ENCODE assay signal across 9 cellular contexts in the genomic region with DNA sequence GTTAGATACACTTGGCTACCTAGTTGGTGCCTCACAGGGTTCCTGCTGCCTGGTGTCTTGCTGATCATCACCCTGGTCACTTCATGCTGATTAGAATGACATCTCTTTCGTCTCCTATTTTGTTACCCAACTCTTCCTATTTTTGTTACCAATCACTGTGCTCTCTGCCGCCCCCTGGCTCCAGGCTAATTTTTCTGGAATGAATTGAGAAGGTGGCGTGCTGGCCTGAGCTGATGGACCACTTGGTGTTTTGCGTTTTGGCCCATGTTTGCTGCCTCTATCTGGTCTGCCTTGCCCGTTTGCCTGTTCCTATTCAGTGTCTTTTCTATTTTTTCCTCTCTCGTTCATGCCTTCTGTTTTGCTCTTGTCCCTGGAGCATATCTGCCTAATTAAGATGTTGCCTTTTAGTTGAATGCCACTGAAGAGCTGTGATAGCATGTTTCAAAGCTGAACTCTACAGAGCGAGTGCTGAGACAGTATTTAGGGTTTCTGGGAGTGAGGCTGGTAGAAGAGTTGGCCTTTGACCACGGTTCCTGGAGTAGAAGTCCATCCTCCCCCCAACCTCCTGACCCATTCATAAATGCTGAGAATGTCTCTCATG. TPM values are rescaled to one million over a fixed set of nuclear protein-coding genes. Genes with fewer than 3 reads are reported as not detected.
DNase-seq lines count a peak whose midpoint lies in the region; ATAC-seq, FAIRE-seq and TF ChIP-seq lines count a peak whose summit lies in the region.
"Had no signal": no experiment of that assay in that cellular context is flagged by ENCODE, and none has a peak within 500 bp of the region (broad histone marks: within the 10 kb centered on the region; RNA-seq: fewer than 3 reads in every experiment).

No MANE protein-coding gene starts in this region.

- no peaks in the 10 kb centered on the region for H3K27me3 ChIP-seq in SK-N-SH (ENCODE audit: insufficient read depth)
- no peaks in the 10 kb centered on the region for H3K27me3 ChIP-seq in mammary epithelial cell (ENCODE audit: insufficient read depth, low read length)
- no peaks in the 10 kb centered on the region for H3K27me3 ChIP-seq in lower lobe of right lung (ENCODE audit: low read depth)

- no peak overlapping the region for H3K27ac ChIP-seq in SK-N-SH (ENCODE audit: low read depth in 2 of 2, low read length in 1 of 2)
- H3K27ac ChIP-seq in mammary epithelial cell (ENCODE audit: insufficient read depth, low read depth, low read length) = no peak overlapping the region
- H3K27ac ChIP-seq in lower lobe of right lung = no peak overlapping the region

- DNase-seq in Right ventricle myocardium inferior (ENCODE audit: missing footprints) (no peak), cardiac septum (ENCODE audit: low spot score) (no peak), SK-N-SH (peak; percentile 47), mammary epithelial cell (no peak), lower lobe of right lung (peak; percentile 69), urothelium cell line (ENCODE audit: low spot score) (peak; percentile 46), OCI-M2 (lab: John Stamatoyannopoulos, UW; ENCODE audit: unreplicated experiment) (no peak)

- H3K9me3 ChIP-seq in SK-N-SH (no peaks in the 10 kb centered on the region), mammary epithelial cell (replicated peaks; ENCODE audit: insufficient read depth, low read length) (no peaks in the 10 kb centered on the region), lower lobe of right lung (no peaks in the 10 kb centered on the region)

- peaks cover 7 to 8% of the 10 kb centered on the region in 2 experiments; a peak in 2 of 4 replicates for H3K4me1 ChIP-seq in SK-N-SH (ENCODE audit: control insufficient read depth in 1 of 2, insufficient read depth in 2 of 2, low read depth in 1 of 2, low read length in 1 of 2)
- H3K4me1 ChIP-seq in mammary epithelial cell (ENCODE audit: insufficient read depth, low read length) = peaks cover 11% of the 10 kb centered on the region
- H3K4me1 ChIP-seq in lower lobe of right lung = peaks cover 12% of the 10 kb centered on the region

- no peaks in the 10 kb centered on the region for H3K9me2 ChIP-seq in SK-N-SH

- H3K79me2 ChIP-seq in SK-N-SH (ENCODE audit: insufficient read depth) = peaks cover 16% of the 10 kb centered on the region; the same call in 1 of the 2 replicates
- peaks cover 78% of the 10 kb centered on the region for H3K79me2 ChIP-seq in mammary epithelial cell (ENCODE audit: insufficient read depth, low read length)

- ATAC-seq in Right ventricle myocardium inferior (peak; percentile 45), lower lobe of right lung (peak; percentile 28 to 49), HG03354 (IDR thresholded peaks at IDR 0.05; ENCODE audit: poor library complexity, severe bottlenecking, unreplicated experiment) (no peak)

- TF ChIP-seq CTCF in SK-N-SH (IDR thresholded peaks at IDR 0.05) = peak; percentile 61
- peak; percentile 74 to 78 for TF ChIP-seq CTCF in mammary epithelial cell (conservative IDR thresholded peaks at IDR 0.05 in 1 of 2, IDR thresholded peaks at IDR 0.05 in 1 of 2; ENCODE audit: extremely low read depth in 1 of 2, insufficient read depth in 1 of 2, low read depth in 1 of 2, low read length in 2 of 2)
- TF ChIP-seq CTCF in lower lobe of right lung (IDR thresholded peaks at IDR 0.05) = peak; percentile 75

- intact Hi-C loops in Right ventricle myocardium inferior (cut with DNase I) (no loop called here), cardiac septum (cut with DNase I) (loop anchor here (2.0 kb wide), 1 partner anchor 116 kb away; the partner anchor contains the start of gene TAB1), mammary epithelial cell (cut with micrococcal nuclease) (loop anchor here (1.0 kb wide), 1 partner anchor 171 kb away; no protein-coding TSS in a partner anchor), lower lobe of right lung (cut with DNase I) (no loop called here)

- FAIRE-seq in urothelium cell line (lab: Jason Lieb, UNC) = peak; percentile 78
- FAIRE-seq: GM18507 had no signal

- CTCF ChIA-PET in SK-N-SH (lab: Yijun Ruan, JAX) = interaction anchor here (0.8 to 3.6 kb wide), 11 partner anchors 10 to 522 kb away, joined by 3 to 17 read pairs (median 4); partner anchors contain the start of gene TAB1
- CTCF ChIA-PET in mammary epithelial cell (lab: Charles Lee; ENCODE audit: low non-redundant PET) = interaction anchor here (0.6 to 0.7 kb wide), 3 partner anchors 17 to 183 kb away, joined by 4 to 7 read pairs (median 6); no protein-coding TSS in a partner anchor

- TF ChIP-seq EP300 in SK-N-SH (IDR thresholded peaks at IDR 0.05; ENCODE audit: borderline replicate concordance in 1 of 2, low read depth in 1 of 2, low read length in 1 of 2) = no peak

- POLR2A ChIA-PET in SK-N-SH (lab: Yijun Ruan, JAX) = no interaction called here

- in situ Hi-C loops in mammary epithelial cell (cut with MboI; ENCODE audit: low sequenced_read_pairs in 2 of 2) = loop anchor here (25.0 kb wide), 1 partner anchor 352 kb away; the partner anchor contains the start of gene CBX7 (in 2 of the 2)

- 58% methylated on average over 8 of the region's 8 CpGs for WGBS in SK-N-SH (ENCODE audit: low lambda C conversion rate)
- 52% methylated on average over 5 of the region's 8 CpGs for WGBS in mammary epithelial cell (ENCODE audit: low coverage, missing lambda C conversion rate)

- H3K4me3 ChIP-seq in SK-N-SH (ENCODE audit: low read depth in 2 of 2, low read length in 1 of 2) (no peak overlapping the region), mammary epithelial cell (replicated peaks in 1 of 3; ENCODE audit: insufficient read depth in 1 of 3, low read depth in 2 of 3, low read length in 3 of 3) (no peak overlapping the region), lower lobe of right lung (no peak overlapping the region)

- dilution Hi-C loops in mammary epithelial cell (cut with HindIII; ENCODE audit: low sequenced_read_pairs) = loop anchor here (25.0 kb wide), 1 partner anchor 277 kb away; the partner anchor contains the start of gene PDGFB

- H3F3A ChIP-seq in SK-N-SH (replicated peaks; ENCODE audit: insufficient read depth) = peaks cover 10% of the 10 kb centered on the region

- no TSS peak for BruUV-seq in mammary epithelial cell (replicated peaks; lab: Mats Ljungman, UMichigan)

- H3K9ac ChIP-seq in SK-N-SH = no peak overlapping the region
- no peak overlapping the region for H3K9ac ChIP-seq in mammary epithelial cell (ENCODE audit: insufficient read depth, low read length)

- no peaks in the 10 kb centered on the region for H4K20me1 ChIP-seq in SK-N-SH (ENCODE audit: insufficient read depth)
- H4K20me1 ChIP-seq in mammary epithelial cell (ENCODE audit: insufficient read depth, low read length) = no peaks in the 10 kb centered on the region

- H3K4me2 ChIP-seq in SK-N-SH (no peak overlapping the region), mammary epithelial cell (ENCODE audit: insufficient read depth, low read depth, low read length) (no peak overlapping the region)

- H3K36me3 ChIP-seq in SK-N-SH (replicated peaks in 1 of 2; ENCODE audit: control insufficient read depth in 1 of 2, insufficient read depth in 2 of 2, low read length in 1 of 2) (peaks cover 2 to 47% of the 10 kb centered on the region in 2 experiments), mammary epithelial cell (ENCODE audit: insufficient read depth, low read length) (peaks cover 45% of the 10 kb centered on the region), lower lobe of right lung (peaks cover 70% of the 10 kb centered on the region)

- TF ChIP-seq RAD21 in SK-N-SH (IDR thresholded peaks at IDR 0.05; ENCODE audit: low read length) = peak; percentile 50

- no peak overlapping the region for H2AFZ ChIP-seq in SK-N-SH (ENCODE audit: low read depth)
- no peak overlapping the region for H2AFZ ChIP-seq in mammary epithelial cell (ENCODE audit: low read depth, low read length)

TF ChIP-seq in SK-N-SH, 30 proteins besides CTCF, POLR2A, EP300 and RAD21:
- peak; percentile 52; the same call in 1 of the 2 replicates for TF ChIP-seq SMC3 (IDR thresholded peaks at IDR 0.05; ENCODE audit: low read depth, low read length)
- TF ChIP-seq NFIC (IDR thresholded peaks at IDR 0.05; ENCODE audit: borderline replicate concordance) = no peak

RNA-seq across cellular contexts. Expression of gene ATF4, which starts 5.9 kb away (rescaled TPM):
- total RNA-seq in Right ventricle myocardium inferior (204 TPM), cardiac septum (177 TPM), mammary epithelial cell (100 to 1,000 TPM; 598 to 653 TPM), lower lobe of right lung (327 TPM)
- polyA plus RNA-seq in SK-N-SH (2012; rRNA removed) (375 and 436 TPM in 2 replicates), mammary epithelial cell (904 TPM)
- polyA plus RNA-seq in SK-N-SH (2012; cell fraction: cytosol; rRNA removed) = 311 and 361 TPM in 2 replicates
- 604 and 658 TPM in 2 replicates for polyA plus RNA-seq in SK-N-SH (2012; cell fraction: nucleus; rRNA removed)
- 327 TPM for polyA minus RNA-seq in mammary epithelial cell

RNA-seq across cellular contexts. Expression of gene MIEF1, which starts 12.4 kb away (rescaled TPM):
- total RNA-seq in Right ventricle myocardium inferior = 17.3 TPM
- total RNA-seq in cardiac septum = 19.4 TPM
- 7.5 and 7.7 TPM in 2 replicates for polyA plus RNA-seq in SK-N-SH (2012; rRNA removed)
- polyA plus RNA-seq in SK-N-SH (2012; cell fraction: cytosol; rRNA removed) = 6.2 and 7.6 TPM in 2 replicates
- 7.8 and 8.4 TPM in 2 replicates for polyA plus RNA-seq in SK-N-SH (2012; cell fraction: nucleus; rRNA removed)
- 10 to 100 TPM; 36.8 to 36.9 TPM for total RNA-seq in mammary epithelial cell
- 25.6 TPM for polyA plus RNA-seq in mammary epithelial cell
- 40.2 TPM for polyA minus RNA-seq in mammary epithelial cell
- 27.7 TPM for total RNA-seq in lower lobe of right lung

RNA-seq across cellular contexts. Expression of gene RPS19BP1, which starts 18.1 kb away (rescaled TPM):
- 61.9 TPM for total RNA-seq in Right ventricle myocardium inferior
- 43.7 TPM for total RNA-seq in cardiac septum
- 77.3 and 97.2 TPM in 2 replicates for polyA plus RNA-seq in SK-N-SH (2012; rRNA removed)
- 67.1 and 75.9 TPM in 2 replicates for polyA plus RNA-seq in SK-N-SH (2012; cell fraction: cytosol; rRNA removed)
- 48.9 and 89.0 TPM in 2 replicates for polyA plus RNA-seq in SK-N-SH (2012; cell fraction: nucleus; rRNA removed)
- 10 to 100 TPM; 35.7 to 81.3 TPM for total RNA-seq in mammary epithelial cell
- polyA plus RNA-seq in mammary epithelial cell = 89.0 TPM
- polyA minus RNA-seq in mammary epithelial cell = 12.5 TPM
- total RNA-seq in lower lobe of right lung = 67.9 TPM

RNA-seq across cellular contexts. Expression of gene CACNA1I, which starts 56.1 kb away (rescaled TPM):
- total RNA-seq in Right ventricle myocardium inferior (not detected), cardiac septum (0.03 TPM), mammary epithelial cell (under 1 TPM in 1 of 2 donors, not detected in 1; under 0.01 TPM), lower lobe of right lung (0.21 TPM)
- polyA plus RNA-seq in SK-N-SH (2012; rRNA removed) (under 0.01 TPM in 1 of 2 replicates, not detected in the other), mammary epithelial cell (0.01 TPM)
- polyA plus RNA-seq in SK-N-SH (2012; cell fraction: cytosol; rRNA removed) = under 0.01 TPM in 1 of 2 replicates, not detected in the other
- 0.01 and 0.02 TPM in 2 replicates for polyA plus RNA-seq in SK-N-SH (2012; cell fraction: nucleus; rRNA removed)
- not detected for polyA minus RNA-seq in mammary epithelial cell

RNA-seq across cellular contexts. Expression of gene MGAT3, which starts 57.7 kb away (rescaled TPM):
- total RNA-seq in Right ventricle myocardium inferior (5.9 TPM), cardiac septum (24.1 TPM), mammary epithelial cell (under 1 TPM in 1 of 2 donors, not detected in 1; under 0.01 TPM), lower lobe of right lung (41.5 TPM)
- polyA plus RNA-seq in SK-N-SH (2012; rRNA removed) (0.16 and 0.21 TPM in 2 replicates), mammary epithelial cell (not detected)
- 0.15 and 0.34 TPM in 2 replicates for polyA plus RNA-seq in SK-N-SH (2012; cell fraction: cytosol; rRNA removed)
- polyA plus RNA-seq in SK-N-SH (2012; cell fraction: nucleus; rRNA removed) = 0.13 and 0.18 TPM in 2 replicates
- polyA minus RNA-seq in mammary epithelial cell = not detected

Comparison
In these comparisons a context has a peak if more than half of its experiments do, and no peak if none do; other contexts are left out.
1. intact Hi-C loops: an anchor here in cardiac septum (2.0 kb wide) and mammary epithelial cell (1.0 kb wide); none called in Right ventricle myocardium inferior and lower lobe of right lung.
2. DNase-seq: peak in SK-N-SH (single experiment), lower lobe of right lung (single experiment) and urothelium cell line (single experiment); none in Right ventricle myocardium inferior (single experiment), cardiac septum (single experiment), mammary epithelial cell (single experiment) and OCI-M2 (single experiment).
3. Peak in every context shown above with its lines, with median percentiles within 50 percentile points of each other: CTCF ChIP-seq.